22 cellular contexts compared by ENCODE assay signal in the genomic region with DNA sequence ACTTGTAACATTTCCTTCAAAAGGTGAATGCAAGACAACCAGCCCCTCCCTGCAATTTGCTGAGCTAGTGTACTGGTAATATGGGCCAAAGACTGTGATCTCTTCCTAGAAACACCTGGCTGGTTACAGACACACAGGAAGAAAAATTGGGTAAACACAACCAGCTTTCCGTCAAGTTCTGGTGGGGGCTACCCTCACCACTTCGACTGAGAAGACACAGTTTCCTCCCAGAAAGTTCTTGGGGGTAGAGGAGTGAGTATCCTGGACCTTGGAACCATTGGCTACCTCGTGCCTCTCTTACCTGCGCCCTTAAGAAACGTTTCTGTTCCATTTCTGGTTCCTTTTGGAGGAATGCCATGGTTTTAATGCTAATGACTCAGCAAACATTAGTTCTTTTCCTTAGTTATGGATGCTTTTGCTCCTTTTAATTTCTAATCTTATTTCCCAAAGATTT.
DNase-seq lines count a peak whose midpoint lies in the region; ATAC-seq, FAIRE-seq and TF ChIP-seq lines count a peak whose summit lies in the region.
"Had no signal": no experiment of that assay in that cellular context is flagged by ENCODE, and none has a peak within 500 bp of the region (broad histone marks: within the 10 kb centered on the region; RNA-seq: fewer than 3 reads in every experiment).

No MANE protein-coding gene starts in this region.

- H3K56ac ChIP-seq in H1 (replicated peaks; ENCODE audit: insufficient read length, low read depth, low read length): no peak overlapping the region

- H2BK12ac ChIP-seq in H1 (ENCODE audit: low read depth, low read length): no peak overlapping the region

- TF ChIP-seq EP300 in H1 (IDR thresholded peaks at IDR 0.05; ENCODE audit: borderline replicate concordance in 1 of 2, low read depth in 2 of 2, low read length in 2 of 2): no peak

- ATAC-seq in activated naive CD8-positive, alpha-beta T cell treated with anti-CD3 and anti-CD28 coated beads, Interleukin-2, amount 10 ng/mL, durations not matched to agents 7 days and 5 days (ENCODE audit: low read depth): peak; percentile 90
- ATAC-seq in activated naive CD8-positive, alpha-beta T cell treated with anti-CD3 and anti-CD28 coated beads, Interleukin-2, amount 50 U/mL, for 24 hours: no peak
- ATAC-seq in lower lobe of right lung: no peak
- ATAC-seq: left ventricle myocardium superior had no signal

- H3K9me3 ChIP-seq in H1 (ENCODE audit: insufficient read depth in 2 of 2, low read depth in 1 of 2, low read length in 1 of 2) (no peaks in the 10 kb centered on the region), small intestine (ENCODE audit: control insufficient read depth, low read depth) (no peaks in the 10 kb centered on the region), lower lobe of right lung (no peaks in the 10 kb centered on the region)
- no peaks in the 10 kb centered on the region for H3K9me3 ChIP-seq in effector memory CD4-positive, alpha-beta T cell (ENCODE audit: control insufficient read depth, low read length)
- H3K9me3 ChIP-seq: SJCRH30, testis had no signal

- no peak overlapping the region for H2BK5ac ChIP-seq in H1 (ENCODE audit: low read depth, low read length)

- H3K9me3 Mint-ChIP-seq in activated naive CD8-positive, alpha-beta T cell treated with anti-CD3 and anti-CD28 coated beads, Interleukin-2, amount 10 ng/mL, durations not matched to agents 7 days and 5 days: peaks cover 2% of the 10 kb centered on the region
- no peaks in the 10 kb centered on the region for H3K9me3 Mint-ChIP-seq in activated naive CD8-positive, alpha-beta T cell treated with anti-CD3 and anti-CD28 coated beads, Interleukin-2, amount 50 U/mL, for 24 hours
- H3K9me3 Mint-ChIP-seq: HFFc6 had no signal

- H3K4me1 Mint-ChIP-seq in activated naive CD8-positive, alpha-beta T cell treated with anti-CD3 and anti-CD28 coated beads, Interleukin-2, amount 10 ng/mL, durations not matched to agents 7 days and 5 days: peaks cover 38% of the 10 kb centered on the region
- H3K4me1 Mint-ChIP-seq in activated naive CD8-positive, alpha-beta T cell treated with anti-CD3 and anti-CD28 coated beads, Interleukin-2, amount 50 U/mL, for 24 hours: peaks cover 16% of the 10 kb centered on the region

- H3K27ac Mint-ChIP-seq in activated naive CD8-positive, alpha-beta T cell treated with anti-CD3 and anti-CD28 coated beads, Interleukin-2, amount 10 ng/mL, durations not matched to agents 7 days and 5 days: peak overlapping the region; percentile 57
- no peak overlapping the region for H3K27ac Mint-ChIP-seq in activated naive CD8-positive, alpha-beta T cell treated with anti-CD3 and anti-CD28 coated beads, Interleukin-2, amount 50 U/mL, for 24 hours
- H3K27ac Mint-ChIP-seq: HFFc6, neural progenitor cell, progenitor cell of endocrine pancreas had no signal

- DNase-seq in activated naive CD8-positive, alpha-beta T cell treated with anti-CD3 and anti-CD28 coated beads, Interleukin-2, amount 10 ng/mL, durations not matched to agents 7 days and 5 days: no peak
- DNase-seq in activated naive CD8-positive, alpha-beta T cell treated with anti-CD3 and anti-CD28 coated beads, Interleukin-2, amount 50 U/mL, for 24 hours: no peak
- DNase-seq in NCI-H69 (lab: John Stamatoyannopoulos, UW) (peak; percentile 23), H1 (ENCODE audit: low read depth in 1 of 2, low spot score in 2 of 2) (no peak), small intestine (peak; percentile 67), lower lobe of right lung (no peak)
- no peak for DNase-seq in effector memory CD4-positive, alpha-beta T cell
- DNase-seq in activated CD8-positive, alpha-beta memory T cell treated with anti-CD3 and anti-CD28 coated beads, Interleukin-2, amount 50 U/mL, for 48 hours: no peak
- DNase-seq: activated CD4-positive, alpha-beta T cell treated with anti-CD3 and anti-CD28 coated beads for 48 hours; activated gamma-delta T cell; cerebellar nuclear complex; foreskin fibroblast; HFFc6; left ventricle myocardium superior; MV-4-11; NCI-H2029; NCI-H345; SJCRH30; testis had no signal

- FAIRE-seq in H1 (lab: Jason Lieb, UNC) (no peak), small intestine (lab: Jason Lieb, UNC) (no peak)
- FAIRE-seq: astrocyte had no signal

- H3K27me3 Mint-ChIP-seq in activated naive CD8-positive, alpha-beta T cell treated with anti-CD3 and anti-CD28 coated beads, Interleukin-2, amount 10 ng/mL, durations not matched to agents 7 days and 5 days: no peaks in the 10 kb centered on the region
- H3K27me3 Mint-ChIP-seq in activated naive CD8-positive, alpha-beta T cell treated with anti-CD3 and anti-CD28 coated beads, Interleukin-2, amount 50 U/mL, for 24 hours: peaks cover 1% of the 10 kb centered on the region

- H4K8ac ChIP-seq in H1 (ENCODE audit: extremely low read depth, insufficient read depth, low read length): no peak overlapping the region

- H3K36me3 ChIP-seq in H1 (ENCODE audit: control insufficient read depth in 2 of 4, insufficient read depth in 4 of 4, low read length in 3 of 4): no peaks in the 10 kb centered on the region
- H3K36me3 ChIP-seq in small intestine (ENCODE audit: control insufficient read depth in 2 of 2, insufficient read depth in 2 of 2, low read length in 2 of 2): no peaks in the 10 kb centered on the region
- no peaks in the 10 kb centered on the region for H3K36me3 ChIP-seq in effector memory CD4-positive, alpha-beta T cell (ENCODE audit: control insufficient read depth, insufficient read depth, low read length)
- no peaks in the 10 kb centered on the region for H3K36me3 ChIP-seq in lower lobe of right lung
- H3K36me3 ChIP-seq: neural progenitor cell, SJCRH30 had no signal

- no peak overlapping the region for H3K23ac ChIP-seq in H1 (ENCODE audit: insufficient read length)

- TF ChIP-seq POLR2A in H1 (IDR thresholded peaks at IDR 0.05; ENCODE audit: control extremely low read depth in 1 of 2, low read depth in 2 of 2, low read length in 2 of 2): no peak

- no peak overlapping the region for H3K27ac ChIP-seq in H1 (ENCODE audit: low read depth, low read length)
- H3K27ac ChIP-seq in small intestine (ENCODE audit: low read depth in 1 of 2, low read length in 1 of 2): peak overlapping the region in 1 of 2 donors; percentile 45
- no peak overlapping the region for H3K27ac ChIP-seq in effector memory CD4-positive, alpha-beta T cell (ENCODE audit: insufficient read depth, low read length, poor library complexity, severe bottlenecking)
- no peak overlapping the region for H3K27ac ChIP-seq in lower lobe of right lung
- H3K27ac ChIP-seq: neural progenitor cell, SJCRH30, testis had no signal

- H3K4me2 ChIP-seq in H1 (ENCODE audit: insufficient read depth in 1 of 2, low read depth in 2 of 2, low read length in 2 of 2): no peak overlapping the region
- H3K4me2 ChIP-seq: neural progenitor cell had no signal

- H3K23me2 ChIP-seq in H1 (ENCODE audit: low read depth, low read length): no peaks in the 10 kb centered on the region

- peaks cover 2% of the 10 kb centered on the region for H3K36me3 Mint-ChIP-seq in activated naive CD8-positive, alpha-beta T cell treated with anti-CD3 and anti-CD28 coated beads, Interleukin-2, amount 10 ng/mL, durations not matched to agents 7 days and 5 days
- H3K36me3 Mint-ChIP-seq in activated naive CD8-positive, alpha-beta T cell treated with anti-CD3 and anti-CD28 coated beads, Interleukin-2, amount 50 U/mL, for 24 hours (ENCODE audit: low read depth): no peaks in the 10 kb centered on the region
- H3K36me3 Mint-ChIP-seq: neural progenitor cell had no signal

- no peak overlapping the region for H4K5ac ChIP-seq in H1 (ENCODE audit: insufficient read length, low read depth, low read length)

- no peak overlapping the region for H3K9ac ChIP-seq in H1 (replicated peaks in 1 of 4; ENCODE audit: extremely low read depth in 1 of 4, low read depth in 3 of 4, low read length in 3 of 4)
- H3K9ac ChIP-seq: neural progenitor cell had no signal

- H3K79me1 ChIP-seq in H1 (ENCODE audit: low read depth, low read length): no peaks in the 10 kb centered on the region

- no peak for TF ChIP-seq RAD21 in H1 (IDR thresholded peaks at IDR 0.05 in 1 of 2, conservative IDR thresholded peaks at IDR 0.05 in 1 of 2; ENCODE audit: low read depth in 2 of 2, low read length in 2 of 2)

- H3K4me1 ChIP-seq in H1 (replicated peaks in 1 of 4; ENCODE audit: control insufficient read depth in 3 of 4, insufficient read depth in 4 of 4, low read length in 3 of 4) (no peaks in the 10 kb centered on the region), small intestine (ENCODE audit: control insufficient read depth in 2 of 2, insufficient read depth in 1 of 2, low read depth in 1 of 2, low read length in 1 of 2) (peaks cover 2 to 14% of the 10 kb centered on the region in 2 donors), lower lobe of right lung (no peaks in the 10 kb centered on the region)
- H3K4me1 ChIP-seq in effector memory CD4-positive, alpha-beta T cell (ENCODE audit: control insufficient read depth, insufficient read depth, low read length, poor library complexity, severe bottlenecking): peaks cover 14% of the 10 kb centered on the region
- H3K4me1 ChIP-seq: neural progenitor cell, SJCRH30, testis had no signal

- H2BK15ac ChIP-seq in H1 (ENCODE audit: low read length): no peak overlapping the region

- CTCF ChIA-PET in H1 (lab: Charles Lee; ENCODE audit: partially characterized antibody): interaction anchor here (1.1 to 4.9 kb wide), 2 partner anchors 167 to 238 kb away, joined by 3 to 24 read pairs; no protein-coding TSS in a partner anchor

- no peak overlapping the region for H2BK20ac ChIP-seq in H1 (ENCODE audit: low read length)

- H3K4ac ChIP-seq in H1 (replicated peaks; ENCODE audit: insufficient read length, low read depth, low read length): no peak overlapping the region

- no peak overlapping the region for H3K18ac ChIP-seq in H1 (ENCODE audit: extremely low read depth, low read length)

- no peaks in the 10 kb centered on the region for H4K20me1 ChIP-seq in H1 (replicated peaks in 1 of 2; ENCODE audit: control insufficient read depth in 1 of 2, insufficient read depth in 2 of 2, low read length in 2 of 2)

- no peak overlapping the region for H2AK5ac ChIP-seq in H1 (ENCODE audit: low read depth, low read length)

- no peak overlapping the region for H2BK120ac ChIP-seq in H1 (replicated peaks; ENCODE audit: low read depth, low read length)

- POLR2A ChIA-PET in activated naive CD8-positive, alpha-beta T cell treated with anti-CD3 and anti-CD28 coated beads, Interleukin-2, amount 10 ng/mL, durations not matched to agents 7 days and 5 days (lab: Charles Lee): interaction anchor here (1.0 to 1.7 kb wide), 4 partner anchors 10 to 238 kb away, joined by 3 to 5 read pairs (median 4); no protein-coding TSS in a partner anchor
- POLR2A ChIA-PET in H1 (lab: Charles Lee; ENCODE audit: partially characterized antibody): no interaction called here

- 84% methylated on average over 5 of the region's 5 CpGs; no CpG with 5 or more reads in 1 of the 2 experiments for WGBS in H1 (ENCODE audit: extremely low coverage in 1 of 2, insufficient coverage in 1 of 2, insufficient read length in 1 of 2, insufficient replicate concordance in 2 of 2, low coverage in 1 of 2, low lambda C conversion rate in 2 of 2, missing lambda C conversion rate in 1 of 2), 2 experiments
- WGBS in small intestine, 3 donors: 7 to 37% (median 24%) methylated on average over 5 of the region's 5 CpGs

- H3K4me3 ChIP-seq in H1 (ENCODE audit: extremely low read depth in 1 of 4, insufficient read depth in 2 of 4, low read depth in 3 of 4, low read length in 4 of 4) (no peak overlapping the region), small intestine (ENCODE audit: low read depth in 1 of 2, low read length in 2 of 2) (no peak overlapping the region), lower lobe of right lung (no peak overlapping the region)
- H3K4me3 ChIP-seq in effector memory CD4-positive, alpha-beta T cell (ENCODE audit: insufficient read depth, low read depth, low read length, poor library complexity, severe bottlenecking): no peak overlapping the region
- H3K4me3 ChIP-seq: neural progenitor cell, SJCRH30, testis had no signal

- TF ChIP-seq CTCF in H1 (IDR thresholded peaks at IDR 0.05; ENCODE audit: control extremely low read depth in 1 of 3, insufficient read depth in 1 of 3, low read depth in 1 of 3, low read length in 3 of 3) (no peak), lower lobe of right lung (IDR thresholded peaks at IDR 0.05) (no peak)

- intact Hi-C loops in lower lobe of right lung (cut with DNase I): no loop called here

- H3K14ac ChIP-seq in H1 (ENCODE audit: insufficient read length): no peak overlapping the region

- no peaks in the 10 kb centered on the region for H3K79me2 ChIP-seq in H1 (ENCODE audit: control insufficient read depth in 1 of 2, insufficient read depth in 2 of 2, low read length in 2 of 2)

- H3K27me3 ChIP-seq in H1 (replicated peaks in 1 of 4; ENCODE audit: control insufficient read depth in 3 of 4, extremely low read depth in 1 of 4, insufficient read depth in 3 of 4, low read length in 3 of 4) (no peaks in the 10 kb centered on the region), small intestine (ENCODE audit: control insufficient read depth in 2 of 2, insufficient read depth in 2 of 2, low read length in 2 of 2) (no peaks in the 10 kb centered on the region), lower lobe of right lung (ENCODE audit: low read depth) (no peaks in the 10 kb centered on the region)
- H3K27me3 ChIP-seq in effector memory CD4-positive, alpha-beta T cell (replicated peaks; ENCODE audit: control insufficient read depth, insufficient read depth, low read length, poor library complexity, severe bottlenecking): no peaks in the 10 kb centered on the region
- H3K27me3 ChIP-seq: neural progenitor cell, SJCRH30, testis had no signal

- H3K4me3 Mint-ChIP-seq in activated naive CD8-positive, alpha-beta T cell treated with anti-CD3 and anti-CD28 coated beads, Interleukin-2, amount 10 ng/mL, durations not matched to agents 7 days and 5 days: peak overlapping the region; percentile 5
- no peak overlapping the region for H3K4me3 Mint-ChIP-seq in activated naive CD8-positive, alpha-beta T cell treated with anti-CD3 and anti-CD28 coated beads, Interleukin-2, amount 50 U/mL, for 24 hours
- H3K4me3 Mint-ChIP-seq: HFFc6, neural progenitor cell had no signal

- no peak overlapping the region for H4K91ac ChIP-seq in H1 (replicated peaks; ENCODE audit: insufficient read length, low read length)

- H2AFZ ChIP-seq in H1 (ENCODE audit: low read length): 0 out of 2 replicates have a peak overlapping the region, but pooled peaks have one; percentile 57
- H2AFZ ChIP-seq: neural progenitor cell had no signal

Comparison
In these comparisons a context has a peak if more than half of its experiments do, and no peak if none do; other contexts are left out.
1. DNase-seq: peak in NCI-H69 (single experiment) and small intestine (single experiment); none in activated naive CD8-positive, alpha-beta T cell treated with anti-CD3 and anti-CD28 coated beads, Interleukin-2, amount 10 ng/mL, durations not matched to agents 7 days and 5 days (single experiment), activated naive CD8-positive, alpha-beta T cell treated with anti-CD3 and anti-CD28 coated beads, Interleukin-2, amount 50 U/mL, for 24 hours (single experiment), H1 (0 of 2), effector memory CD4-positive, alpha-beta T cell (0 of 3), activated CD8-positive, alpha-beta memory T cell treated with anti-CD3 and anti-CD28 coated beads, Interleukin-2, amount 50 U/mL, for 48 hours (single experiment) and lower lobe of right lung (single experiment).